In genomic region chr17:58302919-58303551, GRCh38 we compare ENCODE assay signal across 23 cellular contexts. TPM values are rescaled to one million over a fixed set of nuclear protein-coding genes. Genes with fewer than 3 reads are reported as not detected.
A peak's percentile ranks its signal among the peaks of the same experiment; 100 is the strongest.
DNase-seq lines count a peak whose midpoint lies in the region; ATAC-seq and TF ChIP-seq lines count a peak whose summit lies in the region.
"Had no signal": no experiment of that assay in that cellular context is flagged by ENCODE, and none has a peak within 500 bp of the region (broad histone marks: within the 10 kb centered on the region; RNA-seq: fewer than 3 reads in every experiment).

No MANE protein-coding gene starts in this region.

- H3K27me3 ChIP-seq in right atrium auricular region (no peaks in the 10 kb centered on the region), HL-60 (ENCODE audit: insufficient read depth, poor library complexity, severe bottlenecking) (no peaks in the 10 kb centered on the region), upper lobe of right lung (no peaks in the 10 kb centered on the region)
- H3K27me3 ChIP-seq: cardiac muscle cell had no signal

- H3K9me3 ChIP-seq in right atrium auricular region (peaks cover 0 to 4% of the 10 kb centered on the region in 2 donors), upper lobe of right lung (no peaks in the 10 kb centered on the region), mucosa of descending colon (no peaks in the 10 kb centered on the region)
- H3K9me3 ChIP-seq: SJCRH30 had no signal

- ATAC-seq in Right ventricle myocardium inferior (no peak), upper lobe of right lung (no peak), mucosa of descending colon (no peak), GM21576 (IDR thresholded peaks at IDR 0.05; ENCODE audit: unreplicated experiment) (no peak), GM21423 (IDR thresholded peaks at IDR 0.05; ENCODE audit: unreplicated experiment) (no peak)
- ATAC-seq: activated naive CD4-positive, alpha-beta T cell treated with anti-CD3 and anti-CD28 coated beads, Interleukin-2, amount 50 U/mL, for 72 hours; naive thymus-derived CD4-positive, alpha-beta T cell had no signal

- intact Hi-C loops in Right ventricle myocardium inferior (cut with DNase I) (no loop called here), upper lobe of right lung (cut with DNase I) (loop anchor here (10.0 kb wide), 1 partner anchor 142 kb away; no protein-coding TSS in a partner anchor), mucosa of descending colon (cut with DNase I, micrococcal nuclease) (no loop called here)

- H3K27ac ChIP-seq in right atrium auricular region (no peak overlapping the region), HL-60 (replicated peaks) (peak overlapping the region; percentile 80), upper lobe of right lung (no peak overlapping the region)
- H3K27ac ChIP-seq: cardiac muscle cell, SJCRH30 had no signal

- TF ChIP-seq CTCF in right atrium auricular region (IDR thresholded peaks at IDR 0.05) (no peak), HL-60 (IDR thresholded peaks at IDR 0.05; ENCODE audit: insufficient read depth, low read length) (no peak), upper lobe of right lung (IDR thresholded peaks at IDR 0.05) (no peak), mucosa of descending colon (IDR thresholded peaks at IDR 0.05) (no peak)

- no peaks in the 10 kb centered on the region for H3K36me3 ChIP-seq in right atrium auricular region
- no peaks in the 10 kb centered on the region for H3K36me3 ChIP-seq in upper lobe of right lung
- no peaks in the 10 kb centered on the region for H3K36me3 ChIP-seq in mucosa of descending colon (ENCODE audit: low read depth)
- H3K36me3 ChIP-seq: cardiac muscle cell, SJCRH30 had no signal

- no peaks in the 10 kb centered on the region for H3K4me1 ChIP-seq in right atrium auricular region
- no peaks in the 10 kb centered on the region for H3K4me1 ChIP-seq in upper lobe of right lung
- no peaks in the 10 kb centered on the region for H3K4me1 ChIP-seq in mucosa of descending colon (ENCODE audit: low read depth)
- H3K4me1 ChIP-seq: SJCRH30 had no signal

- DNase-seq in Right ventricle myocardium inferior (ENCODE audit: missing footprints) (peak; percentile 28), right atrium auricular region (ENCODE audit: low spot score) (no peak), HL-60 (ENCODE audit: low read depth in 1 of 2, low spot score in 1 of 2) (peak in 1 of 2 experiments; percentile 83), iPS-NIHi11 (ENCODE audit: low spot score) (peak; percentile 27), upper lobe of right lung (peak; percentile 25), mucosa of descending colon (no peak)
- DNase-seq: ACHN; Calu3; dermis blood vessel endothelial cell; IMR-90; mesendoderm; naive thymus-derived CD4-positive, alpha-beta T cell; NCI-H1105; NCI-H2029 treated with DMSO at 0.1 percent for 48 hours; occipital lobe; SJCRH30 had no signal

- H3K4me3 ChIP-seq in right atrium auricular region: no peak overlapping the region
- H3K4me3 ChIP-seq in HL-60 (replicated peaks; ENCODE audit: insufficient read depth, low read length): peak overlapping the region; percentile 32
- no peak overlapping the region for H3K4me3 ChIP-seq in upper lobe of right lung
- H3K4me3 ChIP-seq in mucosa of descending colon: no peak overlapping the region
- H3K4me3 ChIP-seq: cardiac muscle cell, SJCRH30 had no signal

RNA-seq across cellular contexts. Expression of gene MPO, which starts 22.3 kb away (rescaled TPM):
- 0.08 TPM for total RNA-seq in Right ventricle myocardium inferior
- total RNA-seq in right atrium auricular region: under 1 TPM; 0.12 to 0.30 TPM
- total RNA-seq in upper lobe of right lung: 0.35 TPM
- total RNA-seq in mucosa of descending colon: under 1 TPM in 1 of 3 donors, not detected in 2; 0.19 TPM
- total RNA-seq: activated naive CD4-positive, alpha-beta T cell treated with anti-CD3 and anti-CD28 coated beads, Interleukin-2, amount 50 U/mL, for 72 hours; Calu3; cardiac muscle cell; dermis blood vessel endothelial cell; endothelial cell of umbilical vein; IMR-90; NCI-H460; occipital lobe; renal cortical epithelial cell had no signal

RNA-seq across cellular contexts. Expression of gene TSPOAP1, which starts 25.6 kb away (rescaled TPM):
- 12.1 TPM for total RNA-seq in Right ventricle myocardium inferior
- 1 to 10 TPM; 6.1 to 8.5 TPM for total RNA-seq in right atrium auricular region
- total RNA-seq in upper lobe of right lung: 21.0 TPM
- total RNA-seq in mucosa of descending colon: 10 to 100 TPM in 1 of 3 donors, 1 to 10 TPM in 2; 5.3 to 27.7 (median 8.3) TPM
- total RNA-seq: Calu3, endothelial cell of umbilical vein, NCI-H460 had no signal

RNA-seq across cellular contexts. Expression of gene SUPT4H1, which starts 49.0 kb away (rescaled TPM):
- 58.2 TPM for total RNA-seq in Right ventricle myocardium inferior
- 10 to 100 TPM; 50.0 to 51.4 TPM for total RNA-seq in right atrium auricular region
- 82.4 TPM for total RNA-seq in upper lobe of right lung
- total RNA-seq in mucosa of descending colon: 10 to 100 TPM; 57.9 to 79.5 (median 68.9) TPM

Comparison
In these comparisons a context has a peak if more than half of its experiments do, and no peak if none do; other contexts are left out.
1. DNase-seq: peak in Right ventricle myocardium inferior (single experiment), iPS-NIHi11 (single experiment) and upper lobe of right lung (single experiment); none in right atrium auricular region (single experiment) and mucosa of descending colon (0 of 3).